Comparison of ENCODE assay signal across 18 cellular contexts in the genomic region with DNA sequence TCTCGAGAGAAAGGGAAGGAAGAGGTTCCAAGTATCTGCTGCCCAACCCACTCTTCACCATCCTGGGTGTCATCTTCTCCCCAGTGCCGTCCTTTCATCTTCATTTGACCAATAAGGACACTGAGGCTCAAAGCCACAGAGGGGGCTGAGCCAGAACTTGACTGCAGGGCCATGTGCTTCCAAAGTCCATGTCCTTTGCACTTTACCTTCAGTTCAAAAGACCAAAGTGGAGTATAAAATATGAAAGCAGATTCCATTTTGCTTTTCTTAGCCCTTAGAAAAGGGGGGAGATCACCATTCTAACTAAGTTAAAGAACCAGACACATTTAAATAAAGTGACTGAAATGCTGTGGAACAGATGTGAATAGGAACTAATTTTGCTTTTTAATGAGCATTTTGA.
"Had no signal": no experiment of that assay in that cellular context is flagged by ENCODE, and none has a peak within 500 bp of the region (broad histone marks: within the 10 kb centered on the region; RNA-seq: fewer than 3 reads in every experiment).

No MANE protein-coding gene starts in this region.

- H3K27ac Mint-ChIP-seq: mesothelial cell of epicardium, nephron had no signal

- H3K9me3 ChIP-seq: heart right ventricle, left lung, lower lobe of right lung, neutrophil had no signal

- H3K9me3 Mint-ChIP-seq: memory B cell, mesothelial cell of epicardium, nephron had no signal

- H3K27me3 ChIP-seq: dorsolateral prefrontal cortex, heart right ventricle, left lung, neutrophil had no signal

- H3K4me3 ChIP-seq: dorsolateral prefrontal cortex, heart right ventricle, left lung, lower lobe of right lung had no signal

- H3K36me3 Mint-ChIP-seq: mesothelial cell of epicardium had no signal

- H3K27me3 Mint-ChIP-seq: memory B cell had no signal

- ATAC-seq: esophagus mucosa, heart right ventricle, left lung, lower lobe of right lung, sciatic nerve had no signal

- DNase-seq: cortex of kidney; dorsolateral prefrontal cortex; effector CD8-positive, alpha-beta T cell; heart right ventricle; hypothalamus; islet precursor cell; left lung; lower lobe of right lung; posterior cingulate gyrus; stimulated activated CD4-positive, alpha-beta T cell treated with anti-CD3 and anti-CD28 coated beads, Interleukin-4, amount 100 ng/mL, for 4 hours; stimulated activated naive CD4-positive, alpha-beta T cell treated with Interleukin-2 at 50 U/mL for 16 hours; trophoblast cell had no signal

- H3K4me3 Mint-ChIP-seq: memory B cell, mesothelial cell of epicardium, nephron had no signal

- H3K27ac ChIP-seq: heart right ventricle, left lung, lower lobe of right lung, neutrophil had no signal

- H3K36me3 ChIP-seq: heart right ventricle, left lung, lower lobe of right lung, neutrophil had no signal
